In genomic region chr7:70060298-70061068, GRCh38 we compare ENCODE assay signal across 1 cellular context.
TF ChIP-seq lines count a peak whose summit lies in the region.

No MANE protein-coding gene starts in this region.

TF ChIP-seq in HEK293, 187 proteins besides CTCF, POLR2A, EP300 and RAD21 (continued from another document):
- no peak for TF ChIP-seq ZSCAN5A (tag by site-specific recombination; IDR thresholded peaks at IDR 0.05)
